ENCODE assay signal across 1 cellular context in genomic region chr6:21325201-21325856, GRCh38.
A peak's percentile ranks its signal among the peaks of the same experiment; 100 is the strongest.
TF ChIP-seq lines count a peak whose summit lies in the region.

No MANE protein-coding gene starts in this region.

TF ChIP-seq in GM12878, 131 proteins besides CTCF, POLR2A, EP300 and RAD21:
- TF ChIP-seq ZBTB33 (IDR thresholded peaks at IDR 0.05) (no peak), IRF5 (IDR thresholded peaks at IDR 0.05; ENCODE audit: borderline replicate concordance) (no peak), ZNF274 (IDR thresholded peaks at IDR 0.05; ENCODE audit: insufficient read depth, insufficient read length) (no peak), JUNB (IDR thresholded peaks at IDR 0.05) (peak; percentile 23; the same call in 1 of the 2 replicates)
